In the genomic region with DNA sequence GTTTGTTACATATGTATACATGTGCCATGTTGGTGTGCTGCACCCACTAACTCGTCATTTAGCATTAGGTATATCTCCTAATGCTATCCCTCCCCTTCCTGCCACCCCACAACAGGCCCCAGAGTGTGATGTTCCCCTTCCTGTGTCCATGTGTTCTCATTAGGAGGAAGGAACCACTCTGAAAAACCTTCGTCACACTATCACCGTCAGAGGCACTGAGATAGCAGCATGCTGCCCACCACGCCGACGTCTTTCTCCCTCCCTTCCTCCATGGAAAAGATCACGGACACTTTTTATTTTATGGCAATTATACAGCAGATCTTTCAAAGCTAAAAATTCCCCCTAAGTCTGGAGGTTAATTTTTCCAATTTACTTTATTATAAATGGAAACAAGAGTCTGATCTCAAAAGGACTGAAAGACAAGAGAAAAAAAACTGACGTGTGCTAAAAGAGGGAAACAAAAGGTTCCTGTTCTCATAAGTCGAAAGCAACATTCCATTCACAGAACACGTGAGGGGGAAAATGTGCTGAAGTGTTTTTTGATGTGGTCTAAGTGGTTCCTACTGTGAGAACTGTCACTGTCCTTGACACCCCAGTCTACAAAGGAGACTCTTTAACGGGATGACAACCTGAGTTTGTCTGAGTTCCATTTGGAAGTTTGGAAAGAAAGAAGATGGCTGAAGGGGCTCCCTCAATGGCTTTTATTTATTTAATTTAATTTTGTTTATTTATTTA, we compare ENCODE assay signal across 18 cellular contexts.
A peak's percentile ranks its signal among the peaks of the same experiment; 100 is the strongest.
DNase-seq lines count a peak whose midpoint lies in the region; ATAC-seq and TF ChIP-seq lines count a peak whose summit lies in the region.
"Had no signal": no experiment of that assay in that cellular context is flagged by ENCODE, and none has a peak within 500 bp of the region (broad histone marks: within the 10 kb centered on the region; RNA-seq: fewer than 3 reads in every experiment).

No MANE protein-coding gene starts in this region.

- H2AK5ac ChIP-seq in neuronal stem cell (ENCODE audit: low read depth, low read length) = no peak overlapping the region

- no peak overlapping the region for H3K4ac ChIP-seq in neuronal stem cell (ENCODE audit: low read length)

- no peak overlapping the region for H3K18ac ChIP-seq in neuronal stem cell (ENCODE audit: low read length)

- H3K79me1 ChIP-seq in neuronal stem cell (ENCODE audit: low read depth, low read length) = no peaks in the 10 kb centered on the region

- H3K4me1 ChIP-seq in right atrium auricular region (no peaks in the 10 kb centered on the region), neuronal stem cell (ENCODE audit: control insufficient read depth in 2 of 2, insufficient read depth in 1 of 2, low read depth in 1 of 2, low read length in 2 of 2) (peaks cover 0 to 1% of the 10 kb centered on the region in 2 donors)
- H3K4me1 ChIP-seq in BLaER1 treated with 17β-estradiol and CSF1 and Interleukin-3, amounts not matched to agents 10 nM and 100 nM = peaks cover 30 to 47% (median 37%) of the 10 kb centered on the region in 10 experiments
- H3K4me1 ChIP-seq: HAP-1 had no signal

- H3K27ac ChIP-seq in right atrium auricular region = no peak overlapping the region
- no peak overlapping the region for H3K27ac ChIP-seq in BLaER1 treated with 17β-estradiol and CSF1 and Interleukin-3, amounts not matched to agents 10 nM and 100 nM
- H3K27ac ChIP-seq in neuronal stem cell (replicated peaks; ENCODE audit: low read length) = no peak overlapping the region

- intact Hi-C loops in Right ventricle myocardium inferior (cut with DNase I) = no loop called here

- peak overlapping the region; percentile 32 for H2AFZ ChIP-seq in neuronal stem cell (ENCODE audit: low read length)

- H3K9me3 ChIP-seq in right atrium auricular region (no peaks in the 10 kb centered on the region), neuronal stem cell (replicated peaks in 1 of 2; ENCODE audit: control insufficient read depth in 2 of 2, insufficient read depth in 1 of 2, low read depth in 1 of 2, low read length in 2 of 2) (no peaks in the 10 kb centered on the region)
- H3K9me3 ChIP-seq in BLaER1 treated with 17β-estradiol and CSF1 and Interleukin-3, amounts not matched to agents 10 nM and 100 nM (replicated peaks in 1 of 11) = no peaks in the 10 kb centered on the region
- H3K9me3 ChIP-seq: HAP-1 had no signal

- no peak overlapping the region for H4K91ac ChIP-seq in neuronal stem cell (ENCODE audit: low read depth, low read length, poor library complexity)

- H4K8ac ChIP-seq in neuronal stem cell (ENCODE audit: low read depth, low read length) = no peak overlapping the region

- no peak overlapping the region for H3K14ac ChIP-seq in neuronal stem cell (ENCODE audit: low read length)

- H2BK120ac ChIP-seq in neuronal stem cell (ENCODE audit: low read depth, low read length) = no peak overlapping the region

- H3K36me3 ChIP-seq in right atrium auricular region = no peaks in the 10 kb centered on the region
- H3K36me3 ChIP-seq in BLaER1 treated with 17β-estradiol and CSF1 and Interleukin-3, amounts not matched to agents 10 nM and 100 nM = no peaks in the 10 kb centered on the region
- H3K36me3 ChIP-seq in neuronal stem cell (replicated peaks in 1 of 2; ENCODE audit: control insufficient read depth in 2 of 2, insufficient read depth in 2 of 2, low read length in 2 of 2) = no peaks in the 10 kb centered on the region
- H3K36me3 ChIP-seq: HAP-1 had no signal

- ATAC-seq in Right ventricle myocardium inferior = peak; percentile 68

- DNase-seq in Right ventricle myocardium inferior (ENCODE audit: missing footprints) (no peak), right atrium auricular region (ENCODE audit: low spot score) (no peak), SW480 (ENCODE audit: low spot score) (peak; percentile 96), neuronal stem cell (ENCODE audit: low spot score) (no peak), NCI-H2029 treated with DMSO at 0.1 percent for 48 hours (lab: John Stamatoyannopoulos, UW) (no peak), NCI-H774 (lab: John Stamatoyannopoulos, UW) (no peak)
- DNase-seq: 8988T; AML-193; C1 segment of cervical spinal cord; Calu3; CD4-positive, alpha-beta T cell; DMS 273 treated with DMSO at 0.1 percent for 48 hours; DMS79; GDM1; GOT3; IMR-90 had no signal

- no peaks in the 10 kb centered on the region for H3K27me3 ChIP-seq in right atrium auricular region
- no peaks in the 10 kb centered on the region for H3K27me3 ChIP-seq in BLaER1 treated with 17β-estradiol and CSF1 and Interleukin-3, amounts not matched to agents 10 nM and 100 nM
- H3K27me3 ChIP-seq in neuronal stem cell (ENCODE audit: control insufficient read depth in 3 of 3, insufficient read depth in 3 of 3, low read depth in 1 of 3, low read length in 3 of 3) = no peaks in the 10 kb centered on the region

- no peak overlapping the region for H3K23ac ChIP-seq in neuronal stem cell (ENCODE audit: low read depth, low read length, poor library complexity)

- H3K4me2 ChIP-seq in BLaER1 treated with 17β-estradiol and CSF1 and Interleukin-3, amounts not matched to agents 10 nM and 100 nM = peak overlapping the region; percentile 60 to 80 (median 67); a peak in 21 of 22 replicates
- H3K4me2 ChIP-seq in neuronal stem cell (ENCODE audit: insufficient read depth, low read length, poor library complexity, severe bottlenecking) = no peak overlapping the region

- TF ChIP-seq CTCF in right atrium auricular region (IDR thresholded peaks at IDR 0.05) = no peak

- no CpG with 5 or more reads among the region's 11 CpGs for WGBS in neuronal stem cell (ENCODE audit: extremely low coverage in 2 of 2, insufficient read length in 2 of 2, insufficient replicate concordance in 1 of 2), 2 donors

- H2BK15ac ChIP-seq in neuronal stem cell (ENCODE audit: low read length) = no peak overlapping the region

- H3K4me3 ChIP-seq in right atrium auricular region (no peak overlapping the region), neuronal stem cell (ENCODE audit: low read length in 2 of 2) (no peak overlapping the region)
- no peak overlapping the region for H3K4me3 ChIP-seq in BLaER1 treated with 17β-estradiol and CSF1 and Interleukin-3, amounts not matched to agents 10 nM and 100 nM
- H3K4me3 ChIP-seq: HAP-1 had no signal

- no peak overlapping the region for H3K9ac ChIP-seq in BLaER1 treated with 17β-estradiol and CSF1 and Interleukin-3, amounts not matched to agents 10 nM and 100 nM
- H3K9ac ChIP-seq in neuronal stem cell (ENCODE audit: low read depth, low read length, poor library complexity) = no peak overlapping the region

- no peaks in the 10 kb centered on the region for H4K20me1 ChIP-seq in BLaER1 treated with 17β-estradiol and CSF1 and Interleukin-3, amounts not matched to agents 10 nM and 100 nM

- no peak overlapping the region for H2BK5ac ChIP-seq in neuronal stem cell (ENCODE audit: low read length)

- H2BK12ac ChIP-seq in neuronal stem cell (ENCODE audit: low read length) = no peak overlapping the region
